Comparison of ENCODE assay signal across 12 cellular contexts in genomic region chr2:131113566-131114227, GRCh38. TPM values are rescaled to one million over a fixed set of nuclear protein-coding genes. Genes with fewer than 3 reads are reported as not detected.
DNase-seq lines count a peak whose midpoint lies in the region; ATAC-seq and TF ChIP-seq lines count a peak whose summit lies in the region.
"Had no signal": no experiment of that assay in that cellular context is flagged by ENCODE, and none has a peak within 500 bp of the region (broad histone marks: within the 10 kb centered on the region; RNA-seq: fewer than 3 reads in every experiment).

No MANE protein-coding gene starts in this region.

- no CpG with 5 or more reads among the region's 7 CpGs for WGBS in trophoblast cell (ENCODE audit: extremely low coverage, insufficient coverage, insufficient read length)

- H2BK120ac ChIP-seq in trophoblast cell (ENCODE audit: insufficient read depth, low read length, poor library complexity): no peak overlapping the region

- H4K12ac ChIP-seq in trophoblast cell (ENCODE audit: low read depth, low read length): no peak overlapping the region

- H3K27me3 ChIP-seq in CD4-positive, CD25-positive, alpha-beta regulatory T cell (ENCODE audit: control insufficient read depth, insufficient read depth, low read length): no peaks in the 10 kb centered on the region
- H3K27me3 ChIP-seq in HAP-1 (ENCODE audit: low read depth) (no peaks in the 10 kb centered on the region), trophoblast cell (ENCODE audit: insufficient read depth, low read length) (no peaks in the 10 kb centered on the region), A673 (replicated peaks; ENCODE audit: insufficient read depth, low read depth, low read length, poor library complexity) (no peaks in the 10 kb centered on the region)

- no peaks in the 10 kb centered on the region for H3K27me3 Mint-ChIP-seq in CD4-positive, CD25-positive, alpha-beta regulatory T cell
- no peaks in the 10 kb centered on the region for H3K27me3 Mint-ChIP-seq in effector memory CD8-positive, alpha-beta T cell

- H3K36me3 ChIP-seq in CD4-positive, CD25-positive, alpha-beta regulatory T cell (ENCODE audit: control insufficient read depth, insufficient read depth, low read length): peaks cover 26% of the 10 kb centered on the region
- peaks cover 16% of the 10 kb centered on the region for H3K36me3 ChIP-seq in HAP-1 (replicated peaks)
- peaks cover 3 to 6% of the 10 kb centered on the region in 2 experiments for H3K36me3 ChIP-seq in trophoblast cell (ENCODE audit: control insufficient read depth in 1 of 2, insufficient read depth in 2 of 2, low read length in 2 of 2)
- peaks cover 5% of the 10 kb centered on the region for H3K36me3 ChIP-seq in A673 (ENCODE audit: insufficient read depth, low read length, poor library complexity, severe bottlenecking)

- peaks cover 45 to 83% (median 62%) of the 10 kb centered on the region in 4 donors for H3K4me1 Mint-ChIP-seq in CD4-positive, CD25-positive, alpha-beta regulatory T cell
- peaks cover 47 to 77% of the 10 kb centered on the region in 2 donors for H3K4me1 Mint-ChIP-seq in effector memory CD8-positive, alpha-beta T cell (ENCODE audit: low read depth in 2 of 2)

- H2AK5ac ChIP-seq in trophoblast cell (ENCODE audit: low read length): no peak overlapping the region

- H3K4me2 ChIP-seq in trophoblast cell (ENCODE audit: low read length): no peak overlapping the region

- H3K4me1 ChIP-seq in CD4-positive, CD25-positive, alpha-beta regulatory T cell (ENCODE audit: control insufficient read depth, insufficient read depth, low read length, poor library complexity, severe bottlenecking): peaks cover 15% of the 10 kb centered on the region
- peaks cover 36% of the 10 kb centered on the region for H3K4me1 ChIP-seq in HAP-1
- peaks cover 0 to 7% of the 10 kb centered on the region in 2 experiments for H3K4me1 ChIP-seq in trophoblast cell (ENCODE audit: control insufficient read depth in 1 of 2, insufficient read depth in 2 of 2, low read length in 2 of 2)
- no peaks in the 10 kb centered on the region for H3K4me1 ChIP-seq in A673 (ENCODE audit: insufficient read depth, low read length, poor library complexity, severe bottlenecking)

- no peak for TF ChIP-seq CTCF in A673 (conservative IDR thresholded peaks at IDR 0.05; ENCODE audit: low read depth, low read length)

- H3K9me3 ChIP-seq in CD4-positive, CD25-positive, alpha-beta regulatory T cell (ENCODE audit: control insufficient read depth in 2 of 2, low read length in 2 of 2): no peaks in the 10 kb centered on the region
- H3K9me3 ChIP-seq in HAP-1 (no peaks in the 10 kb centered on the region), trophoblast cell (ENCODE audit: insufficient read depth, low read depth, low read length) (no peaks in the 10 kb centered on the region), A673 (ENCODE audit: low read depth, low read length, poor library complexity, severe bottlenecking) (no peaks in the 10 kb centered on the region)

- peak overlapping the region in 1 of 4 donors; percentile 12 for H3K4me3 Mint-ChIP-seq in CD4-positive, CD25-positive, alpha-beta regulatory T cell
- no peak overlapping the region for H3K4me3 Mint-ChIP-seq in effector memory CD8-positive, alpha-beta T cell

- no peak overlapping the region for H2AFZ ChIP-seq in trophoblast cell (ENCODE audit: insufficient read depth, low read length, poor library complexity)

- no peak for ATAC-seq in CD4-positive, CD25-positive, alpha-beta regulatory T cell (ENCODE audit: low read depth in 2 of 2)
- no peak for ATAC-seq in effector memory CD8-positive, alpha-beta T cell (replicated peaks)

- H3K4ac ChIP-seq in trophoblast cell (ENCODE audit: low read depth, low read length): peak overlapping the region; percentile 34

- no peaks in the 10 kb centered on the region for H3K79me1 ChIP-seq in trophoblast cell (ENCODE audit: low read length)

- no peak for DNase-seq in CD4-positive, CD25-positive, alpha-beta regulatory T cell
- DNase-seq in HAP-1 (ENCODE audit: low spot score in 2 of 2) (peak; percentile 29 to 52), trophoblast cell (no peak), A673 (ENCODE audit: low spot score) (no peak), ACHN (no peak), G401 (ENCODE audit: low spot score) (no peak)
- no peak for DNase-seq in effector memory CD8-positive, alpha-beta T cell
- DNase-seq: C1 segment of cervical spinal cord, COR-L47, HCEC 1CT, NCI-H226, NCI-H526 had no signal

- H3K23ac ChIP-seq in trophoblast cell (ENCODE audit: low read length): no peak overlapping the region

- CTCF ChIA-PET in A673 (lab: Charles Lee): interaction anchor here (0.5 kb wide), 1 partner anchor 18 kb away, joined by 3 read pairs; no protein-coding TSS in a partner anchor

- H2BK12ac ChIP-seq in trophoblast cell (ENCODE audit: low read length): no peak overlapping the region

- H3K27ac ChIP-seq in CD4-positive, CD25-positive, alpha-beta regulatory T cell (ENCODE audit: insufficient read depth, low read length, poor library complexity, severe bottlenecking): no peak overlapping the region
- no peak overlapping the region for H3K27ac ChIP-seq in trophoblast cell (ENCODE audit: low read depth, low read length)
- no peak overlapping the region for H3K27ac ChIP-seq in A673 (ENCODE audit: low read depth, low read length, poor library complexity, severe bottlenecking)

- BruUV-seq in A673 (replicated peaks; lab: Mats Ljungman, UMichigan): no TSS peak

- peak overlapping the region in 2 of 3 donors; percentile 62 to 84 for H3K27ac Mint-ChIP-seq in CD4-positive, CD25-positive, alpha-beta regulatory T cell
- H3K27ac Mint-ChIP-seq in effector memory CD8-positive, alpha-beta T cell: peak overlapping the region; percentile 14 to 41

- H4K8ac ChIP-seq in trophoblast cell (ENCODE audit: low read depth, low read length): no peak overlapping the region

- in situ Hi-C loops in HAP-1 (cut with MboI; ENCODE audit: low sequenced_read_pairs) (loop anchor here (25.0 kb wide), 1 partner anchor 751 kb away; the partner anchor contains the start of gene PTPN18), ACHN (cut with HindIII; ENCODE audit: low pct_ligation_motif_present, low pct_unique_long_range_greater_than_20kb, low sequenced_read_pairs) (no loop called here), G401 (cut with HindIII; ENCODE audit: low sequenced_read_pairs) (no loop called here)

- no peaks in the 10 kb centered on the region for H3K9me3 Mint-ChIP-seq in CD4-positive, CD25-positive, alpha-beta regulatory T cell
- no peaks in the 10 kb centered on the region for H3K9me3 Mint-ChIP-seq in effector memory CD8-positive, alpha-beta T cell

- no peak overlapping the region for H3K14ac ChIP-seq in trophoblast cell (ENCODE audit: low read length)

- no peak overlapping the region for H4K91ac ChIP-seq in trophoblast cell (ENCODE audit: low read depth, low read length)

- no peak overlapping the region for H3K9ac ChIP-seq in trophoblast cell (ENCODE audit: low read length)

- H3K4me3 ChIP-seq in CD4-positive, CD25-positive, alpha-beta regulatory T cell (ENCODE audit: low read depth, low read length): no peak overlapping the region
- H3K4me3 ChIP-seq in HAP-1 (peak overlapping the region; percentile 5; the same call in 1 of the 2 replicates), trophoblast cell (ENCODE audit: low read depth, low read length) (no peak overlapping the region), A673 (ENCODE audit: low read depth, low read length, poor library complexity, severe bottlenecking) (no peak overlapping the region)

- H3K18ac ChIP-seq in trophoblast cell (ENCODE audit: low read length): no peak overlapping the region

- POLR2A ChIA-PET in A673 (lab: Charles Lee; ENCODE audit: low non-redundant PET): no interaction called here

- no peak overlapping the region for H2BK5ac ChIP-seq in trophoblast cell (ENCODE audit: low read depth, low read length, poor library complexity)

- peaks cover 42% of the 10 kb centered on the region for H3K36me3 Mint-ChIP-seq in CD4-positive, CD25-positive, alpha-beta regulatory T cell
- H3K36me3 Mint-ChIP-seq in effector memory CD8-positive, alpha-beta T cell (ENCODE audit: insufficient read depth): peaks cover 40% of the 10 kb centered on the region

- peaks cover 16% of the 10 kb centered on the region for H3K79me2 ChIP-seq in trophoblast cell (ENCODE audit: control insufficient read depth, insufficient read depth, low read length, poor library complexity)

- intact Hi-C loops in A673 (cut with micrococcal nuclease; ENCODE audit: unreplicated experiment): no loop called here

RNA-seq across cellular contexts. Expression of gene PLEKHB2, which starts 8.6 kb away (rescaled TPM):
- 85.5 TPM for total RNA-seq in CD4-positive, CD25-positive, alpha-beta regulatory T cell
- polyA plus RNA-seq in CD4-positive, CD25-positive, alpha-beta regulatory T cell: 10 to 100 TPM; 64.3 to 75.2 (median 71.5) TPM
- 54.6 and 56.5 TPM in 2 replicates for polyA plus RNA-seq in trophoblast cell (2013)
- 61.0 and 63.8 TPM in 2 replicates for total RNA-seq in A673 (2021)
- 84.1 and 96.6 TPM in 2 replicates for total RNA-seq in G401 (2014; rRNA removed; shearing (Covaris generic))

RNA-seq across cellular contexts. Expression of gene FAM168B, which starts 20.4 kb away (rescaled TPM):
- 72.1 TPM for total RNA-seq in CD4-positive, CD25-positive, alpha-beta regulatory T cell
- polyA plus RNA-seq in CD4-positive, CD25-positive, alpha-beta regulatory T cell: 10 to 100 TPM; 33.6 to 45.5 (median 39.5) TPM
- polyA plus RNA-seq in trophoblast cell (2013): 95.6 and 97.7 TPM in 2 replicates
- total RNA-seq in A673 (2021): 143 and 149 TPM in 2 replicates
- total RNA-seq in G401 (2014; rRNA removed; shearing (Covaris generic)): 83.2 and 92.2 TPM in 2 replicates

Comparison
In these comparisons a context has a peak if more than half of its experiments do, and no peak if none do; other contexts are left out.
1. DNase-seq: peak in HAP-1 (2 of 2); none in CD4-positive, CD25-positive, alpha-beta regulatory T cell (0 of 3), effector memory CD8-positive, alpha-beta T cell (0 of 3), trophoblast cell (0 of 2), A673 (single experiment), ACHN (single experiment) and G401 (single experiment).